Comparison of ENCODE assay signal across 16 cellular contexts in the genomic region with DNA sequence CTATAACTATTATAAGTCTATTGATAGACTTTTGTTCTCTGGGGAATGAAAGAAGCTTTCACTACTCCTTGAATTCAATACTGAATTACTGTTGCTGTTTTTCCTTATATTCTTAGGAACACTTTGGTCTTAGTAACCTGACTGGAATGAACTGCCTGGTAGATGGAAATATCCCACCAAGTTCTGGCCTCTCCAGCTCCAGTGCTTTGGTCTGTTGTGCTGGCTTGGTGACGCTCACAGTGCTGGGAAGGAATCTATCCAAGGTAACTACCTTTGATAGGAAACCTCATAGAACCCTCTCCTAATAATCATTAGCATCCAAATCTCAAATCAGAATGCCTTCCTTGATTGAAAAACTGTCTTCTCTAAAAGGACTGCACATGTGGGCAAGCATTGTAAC.
"Had no signal": no experiment of that assay in that cellular context is flagged by ENCODE, and none has a peak within 500 bp of the region (broad histone marks: within the 10 kb centered on the region; RNA-seq: fewer than 3 reads in every experiment).

No MANE protein-coding gene starts in this region.

- H3K9me3 Mint-ChIP-seq: activated CD8-positive, alpha-beta T cell treated with anti-CD3 and anti-CD28 coated beads for 36 hours; activated naive CD8-positive, alpha-beta T cell treated with anti-CD3 and anti-CD28 coated beads, Interleukin-2, amount 50 U/mL, for 24 hours; immature natural killer cell; neural crest cell had no signal

- H3K9me3 ChIP-seq: ovary, SJCRH30 had no signal

- H3K27me3 ChIP-seq: ovary, SJCRH30 had no signal

- H3K4me3 ChIP-seq: ovary, SJCRH30, skin epidermis had no signal

- H3K27ac Mint-ChIP-seq: activated CD4-positive, alpha-beta T cell treated with anti-CD3 and anti-CD28 coated beads for 36 hours; activated CD8-positive, alpha-beta T cell treated with anti-CD3 and anti-CD28 coated beads for 36 hours; activated naive CD8-positive, alpha-beta T cell treated with anti-CD3 and anti-CD28 coated beads, Interleukin-2, amount 50 U/mL, for 24 hours; immature natural killer cell had no signal

- H3K27ac ChIP-seq: ovary, SJCRH30, skin epidermis, VCaP had no signal

- DNase-seq: activated CD4-positive, alpha-beta T cell treated with anti-CD3 and anti-CD28 coated beads for 36 hours; activated CD8-positive, alpha-beta memory T cell treated with anti-CD3 and anti-CD28 coated beads, Interleukin-2, amount 50 U/mL, for 4 hours; activated CD8-positive, alpha-beta T cell treated with anti-CD3 and anti-CD28 coated beads for 36 hours; activated naive CD4-positive, alpha-beta T cell treated with Interleukin-2 at 50 U/mL for 16 hours; activated naive CD8-positive, alpha-beta T cell treated with anti-CD3 and anti-CD28 coated beads, Interleukin-2, amount 50 U/mL, for 24 hours; dermis blood vessel endothelial cell; immature natural killer cell; left colon; T-helper 9 cell; trophoblast cell had no signal

- H3K27me3 Mint-ChIP-seq: activated CD4-positive, alpha-beta T cell treated with anti-CD3 and anti-CD28 coated beads for 36 hours; activated CD8-positive, alpha-beta T cell treated with anti-CD3 and anti-CD28 coated beads for 36 hours; activated naive CD8-positive, alpha-beta T cell treated with anti-CD3 and anti-CD28 coated beads, Interleukin-2, amount 50 U/mL, for 24 hours; brain had no signal

- H3K36me3 ChIP-seq: ovary had no signal

- ATAC-seq: activated CD4-positive, alpha-beta T cell treated with anti-CD3 and anti-CD28 coated beads for 36 hours; activated CD8-positive, alpha-beta T cell treated with anti-CD3 and anti-CD28 coated beads for 36 hours; activated naive CD8-positive, alpha-beta T cell treated with anti-CD3 and anti-CD28 coated beads, Interleukin-2, amount 50 U/mL, for 24 hours; left colon had no signal

- H3K4me3 Mint-ChIP-seq: activated CD4-positive, alpha-beta T cell treated with anti-CD3 and anti-CD28 coated beads for 36 hours; activated CD8-positive, alpha-beta T cell treated with anti-CD3 and anti-CD28 coated beads for 36 hours; activated naive CD8-positive, alpha-beta T cell treated with anti-CD3 and anti-CD28 coated beads, Interleukin-2, amount 50 U/mL, for 24 hours; immature natural killer cell; neural crest cell had no signal
